Comparison of ENCODE assay signal across 9 cellular contexts in the genomic region with DNA sequence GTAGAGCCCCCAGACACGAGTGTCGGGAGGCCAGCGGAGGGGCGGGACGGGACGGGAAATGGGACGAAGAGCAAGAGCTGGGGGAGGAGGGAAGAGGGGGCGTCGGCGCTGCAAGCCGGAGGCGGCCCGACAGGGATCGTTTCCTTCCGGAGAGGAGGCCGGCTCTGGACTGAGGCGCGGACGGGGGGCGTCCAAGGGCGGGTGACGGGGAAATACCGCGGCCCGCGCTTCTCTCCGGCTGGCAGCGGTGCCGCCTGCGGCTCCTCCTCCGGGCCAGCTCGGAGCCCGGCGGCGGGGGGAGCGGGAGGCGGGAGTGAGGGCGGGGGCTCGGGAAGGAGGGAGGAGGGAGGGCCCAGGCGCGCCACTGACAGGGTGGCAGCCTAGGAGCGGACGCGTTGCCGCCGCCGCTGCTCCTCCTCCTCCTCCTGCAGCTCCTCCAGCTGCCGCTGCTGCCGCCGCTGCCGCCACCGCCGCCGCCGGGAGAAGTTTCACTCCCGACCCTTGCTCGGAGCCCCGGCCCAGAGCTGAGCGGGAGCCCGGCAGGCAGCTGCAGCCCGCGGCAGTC. TPM values are rescaled to one million over a fixed set of nuclear protein-coding genes. Genes with fewer than 3 reads are reported as not detected.
DNase-seq lines count a peak whose midpoint lies in the region; ATAC-seq, FAIRE-seq and TF ChIP-seq lines count a peak whose summit lies in the region.
"Had no signal": no experiment of that assay in that cellular context is flagged by ENCODE, and none has a peak within 500 bp of the region (broad histone marks: within the 10 kb centered on the region; RNA-seq: fewer than 3 reads in every experiment).

A gene (plus strand): TSS at position 364 of the 565 bp plus-strand sequence.

- 0 out of 2 replicates have a peak within 1 kb of the TSS, but pooled peaks have one; percentile 40 for H2AFZ ChIP-seq in K562 (ENCODE audit: low read depth, low read length)

- H3K79me2 ChIP-seq in K562 (ENCODE audit: control insufficient read depth, insufficient read depth, low read length), result no peaks in the 10 kb centered on the region

- no peak within 1 kb of the TSS for H3K9ac ChIP-seq in K562 (ENCODE audit: insufficient read depth in 1 of 2, low read depth in 2 of 2, low read length in 2 of 2)

- peak within 1 kb of the TSS; percentile 85 for H3K4me3 Mint-ChIP-seq in CD8-positive, alpha-beta T cell
- peak within 1 kb of the TSS; percentile 81 for H3K4me3 Mint-ChIP-seq in progenitor cell of endocrine pancreas (ENCODE audit: low read depth)

- WGBS in K562 (ENCODE audit: insufficient coverage, low coverage, missing lambda C conversion rate), result 0% methylated on average over 2 of the region's 62 CpGs

- no peaks in the 10 kb centered on the region for H3K9me1 ChIP-seq in K562 (ENCODE audit: control insufficient read depth, insufficient read depth, low read length)

- no peaks in the 10 kb centered on the region for H3K4me1 ChIP-seq in CD8-positive, alpha-beta T cell (ENCODE audit: insufficient read depth, low read length)
- H3K4me1 ChIP-seq in K562 (replicated peaks in 1 of 2; ENCODE audit: control insufficient read depth in 2 of 2, insufficient read depth in 2 of 2, low read length in 2 of 2), result peaks cover 0 to 12% of the 10 kb centered on the region in 2 experiments; a peak in 2 of 5 replicates

- H3K4me1 Mint-ChIP-seq in CD8-positive, alpha-beta T cell (ENCODE audit: low read depth), result peaks cover 18% of the 10 kb centered on the region
- peaks cover 7% of the 10 kb centered on the region for H3K4me1 Mint-ChIP-seq in progenitor cell of endocrine pancreas (ENCODE audit: low read depth)

- CTCF ChIA-PET in CD8-positive, alpha-beta T cell (lab: Charles Lee), result no interaction called here
- CTCF ChIA-PET in K562 (lab: Yijun Ruan, JAX; ENCODE audit: low intra/inter-chr PET ratio), result no interaction called here

- no peaks in the 10 kb centered on the region for H3K36me3 Mint-ChIP-seq in CD8-positive, alpha-beta T cell
- H3K36me3 Mint-ChIP-seq in progenitor cell of endocrine pancreas (ENCODE audit: insufficient read depth), result no peaks in the 10 kb centered on the region

- no peak for FAIRE-seq in K562 (lab: Jason Lieb, UNC)
- FAIRE-seq: TTC549 had no signal

- H3K27me3 Mint-ChIP-seq in CD8-positive, alpha-beta T cell (ENCODE audit: low read depth), result peaks cover 48% of the 10 kb centered on the region
- peaks cover 60% of the 10 kb centered on the region for H3K27me3 Mint-ChIP-seq in progenitor cell of endocrine pancreas

- POLR2A ChIA-PET in CD8-positive, alpha-beta T cell (lab: Charles Lee), result no interaction called here
- POLR2A ChIA-PET in K562 (lab: Yijun Ruan, JAX), result no interaction called here

- H3K27ac Mint-ChIP-seq in CD8-positive, alpha-beta T cell, result no peak within 1 kb of the TSS
- peak within 1 kb of the TSS; percentile 43 for H3K27ac Mint-ChIP-seq in progenitor cell of endocrine pancreas

- H3K4me3 ChIP-seq in CD8-positive, alpha-beta T cell (ENCODE audit: low read depth, low read length), result peak within 1 kb of the TSS; percentile 30
- peak within 1 kb of the TSS; percentile 6; the same call in 1 of the 2 replicates for H3K4me3 ChIP-seq in K562

- H4K20me1 ChIP-seq in K562 (replicated peaks; ENCODE audit: control insufficient read depth, insufficient read depth, low read length), result no peaks in the 10 kb centered on the region

- H3K9me3 Mint-ChIP-seq in CD8-positive, alpha-beta T cell, result no peaks in the 10 kb centered on the region
- no peaks in the 10 kb centered on the region for H3K9me3 Mint-ChIP-seq in progenitor cell of endocrine pancreas (ENCODE audit: low read depth)

- intact Hi-C loops in CD8-positive, alpha-beta T cell (cut with DNase I, micrococcal nuclease), result no loop called here
- intact Hi-C loops in K562 (cut with micrococcal nuclease), result no loop called here

- H3K4me2 ChIP-seq in K562 (ENCODE audit: insufficient read depth, low read length), result no peak within 1 kb of the TSS

- ATAC-seq in CD8-positive, alpha-beta T cell, result peak; percentile 31
- ATAC-seq in GM19438 (IDR thresholded peaks at IDR 0.05; ENCODE audit: low read depth, unreplicated experiment) (peak; percentile 69), HG03520 (IDR thresholded peaks at IDR 0.05; ENCODE audit: unreplicated experiment) (peak; percentile 57), K562 (peak; percentile 76), GM21723 (IDR thresholded peaks at IDR 0.05; ENCODE audit: unreplicated experiment) (no peak)

- TF ChIP-seq CTCF in CD8-positive, alpha-beta T cell (IDR thresholded peaks at IDR 0.05), result no peak
- TF ChIP-seq CTCF in K562 (IDR thresholded peaks at IDR 0.05 in 2 of 3, conservative IDR thresholded peaks at IDR 0.05 in 1 of 3; ENCODE audit: insufficient read depth in 2 of 3, low read depth in 1 of 3, low read length in 3 of 3) (no peak), progenitor cell of endocrine pancreas (IDR thresholded peaks at IDR 0.05; ENCODE audit: unreplicated experiment) (no peak)

- H3K36me3 ChIP-seq in CD8-positive, alpha-beta T cell (ENCODE audit: insufficient read depth, low read length), result no peaks in the 10 kb centered on the region
- H3K36me3 ChIP-seq in K562 (ENCODE audit: control insufficient read depth, insufficient read depth, low read length), result no peaks in the 10 kb centered on the region

- in situ Hi-C loops in K562 (cut with MboI), result no loop called here

- H3K9me3 ChIP-seq in CD8-positive, alpha-beta T cell (ENCODE audit: low read length), result no peaks in the 10 kb centered on the region
- no peaks in the 10 kb centered on the region for H3K9me3 ChIP-seq in K562 (replicated peaks; ENCODE audit: control insufficient read depth, insufficient read depth, low read depth, low read length)

- peak in 1 of 7 experiments; percentile 8 for DNase-seq in CD8-positive, alpha-beta T cell
- peak; percentile 78 for DNase-seq in RPMI8226
- DNase-seq in K562 (ENCODE audit: extremely low read depth in 1 of 4, low spot score in 3 of 4), result peak; percentile 9 to 29 (median 12)
- peak; percentile 10 to 88 (median 71) for DNase-seq in hypothalamus (lab: John Stamatoyannopoulos, UW)
- peak; percentile 66 for DNase-seq in progenitor cell of endocrine pancreas (ENCODE audit: low spot score, unreplicated experiment)

- H3K27ac ChIP-seq in CD8-positive, alpha-beta T cell (ENCODE audit: low read depth, low read length), result no peak within 1 kb of the TSS
- H3K27ac ChIP-seq in K562 (ENCODE audit: extremely low read depth, low read depth, low read length), result no peak within 1 kb of the TSS

- peaks cover 10% of the 10 kb centered on the region for H3K27me3 ChIP-seq in CD8-positive, alpha-beta T cell (ENCODE audit: insufficient read depth, low read length)
- H3K27me3 ChIP-seq in K562 (ENCODE audit: control insufficient read depth in 2 of 2, insufficient read depth in 2 of 2, low read length in 2 of 2), result no peaks in the 10 kb centered on the region

- no peak for TF ChIP-seq RAD21 in K562 (CRISPR knock-in tag; conservative IDR thresholded peaks at IDR 0.05 in 1 of 2, IDR thresholded peaks at IDR 0.05 in 1 of 2)

- TF ChIP-seq POLR2A in K562 (conservative IDR thresholded peaks at IDR 0.05), result no peak

- TF ChIP-seq EP300 in K562 (IDR thresholded peaks at IDR 0.05; ENCODE audit: low read length), result no peak

- no TSS peak for BruUV-seq in K562 (replicated peaks; lab: Mats Ljungman, UMichigan)

TF ChIP-seq in K562, 482 proteins besides CTCF, POLR2A, EP300 and RAD21:
- no peak for TF ChIP-seq NR3C1 (CRISPR knock-in tag; IDR thresholded peaks at IDR 0.05)
- peak; percentile 82 for TF ChIP-seq ZNF263 (CRISPR knock-in tag; IDR thresholded peaks at IDR 0.05; ENCODE audit: borderline replicate concordance)
- TF ChIP-seq MAZ (CRISPR knock-in tag; conservative IDR thresholded peaks at IDR 0.05 in 1 of 2, IDR thresholded peaks at IDR 0.05 in 1 of 2), result peak in 1 of 2 experiments; percentile 14; a peak in 1 of 4 replicates

RNA-seq across cellular contexts. Expression of the gene that starts here (rescaled TPM):
- total RNA-seq in CD8-positive, alpha-beta T cell, result not detected
- total RNA-seq in K562 (2011; cell fraction: chromatin; rRNA removed; ENCODE audit: low replicate concordance), result 0.23 and 0.39 TPM in 2 replicates
- 0.39 and 0.50 TPM in 2 replicates for total RNA-seq in K562 (2011; cell fraction: nucleolus; rRNA removed)
- total RNA-seq in K562 (2011; cell fraction: nucleoplasm; rRNA removed), result not detected in 2 replicates
- not detected in 2 replicates for total RNA-seq in K562 (2014; rRNA removed)
- total RNA-seq in K562 (2014; rRNA removed; fragmentation: Illumina TruSeq; extraction: Trizol), result not detected in 2 replicates
- total RNA-seq in K562 (2015; rRNA removed; fragmentation: Illumina TruSeq; extraction: Trizol), result not detected in 2 replicates
- not detected in 2 replicates for total RNA-seq in K562 (2021)
- polyA plus RNA-seq in K562 (2011; rRNA removed), result 0.03 and 0.04 TPM in 2 replicates
- 0.01 and 0.10 TPM in 2 replicates for polyA plus RNA-seq in K562 (2011; cell fraction: cytosol; rRNA removed)
- polyA plus RNA-seq in K562 (2011; cell fraction: nucleus; rRNA removed), result 0.16 TPM in 1 of 2 replicates, not detected in the other
- 0.01 and 0.03 TPM in 2 replicates for polyA plus RNA-seq in K562 (2012)
- polyA plus RNA-seq in K562 (2014; fragmentation: Illumina TruSeq; extraction: Trizol), result not detected in 2 replicates
- polyA plus RNA-seq in K562 (2014; fragmentation: Nextera tagmentation; extraction: Ambion mirVana), result not detected
- polyA plus RNA-seq in K562 (2014; rRNA removed), result not detected in 2 replicates
- polyA minus RNA-seq in K562 (2011; rRNA and poly(A)+ RNA removed), result 0.25 TPM in 1 of 2 replicates, not detected in the other
- polyA minus RNA-seq in K562 (2011; cell fraction: cytosol; rRNA and poly(A)+ RNA removed), result not detected in 2 replicates
- 0.22 and 0.54 TPM in 2 replicates for polyA minus RNA-seq in K562 (2011; cell fraction: nucleus; rRNA and poly(A)+ RNA removed)
- 0.84 and 1.3 TPM in 2 replicates for total RNA-seq in progenitor cell of endocrine pancreas

Comparison
In these comparisons a context has a peak if more than half of its experiments do, and no peak if none do; other contexts are left out.
1. Peak in ATAC-seq and H3K4me3 ChIP-seq in CD8-positive, alpha-beta T cell; RNA of the gene not detected or under 1 TPM.
2. Peak in DNase-seq, ATAC-seq and H3K4me3 ChIP-seq in K562; RNA of the gene not detected or under 1 TPM.